Comparison of ENCODE assay signal across 23 cellular contexts in genomic region chr11:57287884-57288283, GRCh38. TPM values are rescaled to one million over a fixed set of nuclear protein-coding genes. Genes with fewer than 3 reads are reported as not detected.
"Had no signal": no experiment of that assay in that cellular context is flagged by ENCODE, and none has a peak within 500 bp of the region (broad histone marks: within the 10 kb centered on the region; RNA-seq: fewer than 3 reads in every experiment).

No MANE protein-coding gene starts in this region.

- H3K36me3 Mint-ChIP-seq: activated naive CD8-positive, alpha-beta T cell; mesothelial cell of epicardium; natural killer cell had no signal

- H3K9me3 Mint-ChIP-seq: central memory CD8-positive, alpha-beta T cell; effector memory CD8-positive, alpha-beta T cell; natural killer cell; stimulated activated naive CD8-positive, alpha-beta T cell treated with anti-CD3 and anti-CD28 coated beads, Interleukin-15, amount 100 ng/mL, for 72 hours had no signal

- H3K4me3 Mint-ChIP-seq: activated naive CD8-positive, alpha-beta T cell; central memory CD8-positive, alpha-beta T cell; effector memory CD8-positive, alpha-beta T cell; mesothelial cell of epicardium; natural killer cell; stimulated activated naive CD8-positive, alpha-beta T cell treated with anti-CD3 and anti-CD28 coated beads, Interleukin-15, amount 100 ng/mL, for 72 hours; WTC11 had no signal

- DNase-seq: activated T-cell treated with anti-CD3 and anti-CD28 coated beads, Interleukin-2, amount 50 U/mL, for 1 hour; dorsolateral prefrontal cortex; effector memory CD8-positive, alpha-beta T cell; esophagus squamous epithelium; heart right ventricle; kidney; natural killer cell; right lobe of liver; stimulated activated CD4-positive, alpha-beta T cell treated with anti-CD3 and anti-CD28 coated beads, Interleukin-1b, Interleukin-23, amount 100 ng/mL, for 48 hours; stimulated activated naive CD8-positive, alpha-beta T cell treated with anti-CD3 and anti-CD28 coated beads, Interleukin-15, amount 100 ng/mL, for 72 hours; T-helper 9 cell; tibial artery had no signal

- H3K9me3 ChIP-seq: adrenal gland, breast epithelium, esophagus squamous epithelium, gastroesophageal sphincter, heart right ventricle, neutrophil, right lobe of liver, tibial artery had no signal

- H3K27me3 ChIP-seq: adrenal gland, breast epithelium, dorsolateral prefrontal cortex, gastroesophageal sphincter, heart right ventricle, right lobe of liver, tibial artery had no signal

- H3K36me3 ChIP-seq: adrenal gland, breast epithelium, esophagus squamous epithelium, gastroesophageal sphincter, heart right ventricle, neutrophil, right lobe of liver, tibial artery had no signal

- H3K27ac ChIP-seq: dorsolateral prefrontal cortex, gastroesophageal sphincter, neutrophil, right lobe of liver, tibial artery had no signal

- H3K4me3 ChIP-seq: adrenal gland, breast epithelium, dorsolateral prefrontal cortex, esophagus squamous epithelium, gastroesophageal sphincter, heart right ventricle, lung, right lobe of liver, skin epidermis, tibial artery had no signal

- H3K4me1 Mint-ChIP-seq: central memory CD8-positive, alpha-beta T cell; natural killer cell; stimulated activated naive CD8-positive, alpha-beta T cell treated with anti-CD3 and anti-CD28 coated beads, Interleukin-15, amount 100 ng/mL, for 72 hours had no signal

- ATAC-seq: effector memory CD8-positive, alpha-beta T cell; gastroesophageal sphincter; natural killer cell; right lobe of liver; stimulated activated naive CD8-positive, alpha-beta T cell treated with anti-CD3 and anti-CD28 coated beads, Interleukin-15, amount 100 ng/mL, for 72 hours; WTC11 had no signal

- H3K27ac Mint-ChIP-seq: activated naive CD8-positive, alpha-beta T cell; effector memory CD8-positive, alpha-beta T cell; mesothelial cell of epicardium; natural killer cell; stimulated activated naive CD8-positive, alpha-beta T cell treated with anti-CD3 and anti-CD28 coated beads, Interleukin-15, amount 100 ng/mL, for 72 hours; WTC11 had no signal

- H3K27me3 Mint-ChIP-seq: stimulated activated naive CD8-positive, alpha-beta T cell treated with anti-CD3 and anti-CD28 coated beads, Interleukin-15, amount 100 ng/mL, for 72 hours had no signal

RNA-seq across cellular contexts. Expression of gene P2RX3, which starts 50.3 kb away (rescaled TPM):
- total RNA-seq: breast epithelium; esophagus squamous epithelium; kidney; natural killer cell; T-helper 1 cell treated with Interleukin-12 subunit alpha and Interleukin-12 subunit beta and Interleukin-4 antibody, amounts not matched to agents 30 ng/mL and 1 ng/mL, for 36 hours had no signal
- polyA plus RNA-seq: lung had no signal

RNA-seq across cellular contexts. Expression of gene APLNR, which starts 50.8 kb away (rescaled TPM):
- total RNA-seq: T-helper 1 cell treated with Interleukin-12 subunit alpha and Interleukin-12 subunit beta and Interleukin-4 antibody, amounts not matched to agents 30 ng/mL and 1 ng/mL, for 36 hours had no signal
